ENCODE assay signal across 8 cellular contexts in genomic region chr15:63044077-63044644, GRCh38. TPM values are rescaled to one million over a fixed set of nuclear protein-coding genes. Genes with fewer than 3 reads are reported as not detected.
A peak's percentile ranks its signal among the peaks of the same experiment; 100 is the strongest.
DNase-seq lines count a peak whose midpoint lies in the region; ATAC-seq, FAIRE-seq and TF ChIP-seq lines count a peak whose summit lies in the region.

No MANE protein-coding gene starts in this region.

- WGBS in H1 (ENCODE audit: extremely low coverage in 1 of 2, insufficient coverage in 1 of 2, insufficient read length in 1 of 2, insufficient replicate concordance in 2 of 2, low coverage in 1 of 2, low lambda C conversion rate in 2 of 2, missing lambda C conversion rate in 1 of 2), 2 experiments, result 44% methylated on average over 7 of the region's 7 CpGs; no CpG with 5 or more reads in 1 of the 2 experiments
- 3 to 6% methylated on average over 7 of the region's 7 CpGs for WGBS in aorta, 2 donors

- no peaks in the 10 kb centered on the region for H3K9me3 ChIP-seq in left ventricle myocardium inferior (replicated peaks)
- H3K9me3 ChIP-seq in H1 (ENCODE audit: insufficient read depth in 2 of 2, low read depth in 1 of 2, low read length in 1 of 2), result no peaks in the 10 kb centered on the region
- no peaks in the 10 kb centered on the region for H3K9me3 ChIP-seq in muscle layer of duodenum (ENCODE audit: control insufficient read depth in 1 of 2, low read length in 2 of 2)
- H3K9me3 ChIP-seq in aorta (ENCODE audit: control insufficient read depth, low read length), result no peaks in the 10 kb centered on the region

- peak overlapping the region; percentile 87 to 94 for H3K4me2 ChIP-seq in H1 (ENCODE audit: insufficient read depth in 1 of 2, low read depth in 2 of 2, low read length in 2 of 2)

- H3K9ac ChIP-seq in H1 (replicated peaks in 1 of 4; ENCODE audit: extremely low read depth in 1 of 4, low read depth in 3 of 4, low read length in 3 of 4), result peak overlapping the region in 3 of 4 experiments; percentile 83 to 89 (median 88); a peak in 6 of 7 replicates

- peak overlapping the region; percentile 99 for H3K27ac ChIP-seq in left ventricle myocardium inferior (replicated peaks)
- peak overlapping the region; percentile 20; the same call in 1 of the 2 replicates for H3K27ac ChIP-seq in H1 (ENCODE audit: low read depth, low read length)
- peak overlapping the region; percentile 91 for H3K27ac ChIP-seq in muscle layer of duodenum (ENCODE audit: low read length)
- peak overlapping the region; percentile 74 to 80 for H3K27ac ChIP-seq in aorta (ENCODE audit: low read depth in 1 of 2, low read length in 2 of 2)

- intact Hi-C loops in left ventricle myocardium inferior (cut with micrococcal nuclease) (loop anchor here (10.0 kb wide), 1 partner anchor 199 kb away; no protein-coding TSS in a partner anchor), Right ventricle myocardium superior (cut with DNase I) (loop anchor here (2.0 to 5.0 kb wide), 4 partner anchors 87 to 262 kb away; no protein-coding TSS in a partner anchor), aorta (cut with DNase I) (loop anchor here (2.0 to 10.0 kb wide), 6 partner anchors 102 to 262 kb away; partner anchors contain the start of gene RPS27L (in 1 of the 2))

- no peak for DNase-seq in left ventricle myocardium inferior
- DNase-seq in Right ventricle myocardium superior, result no peak
- DNase-seq in H1 (ENCODE audit: low read depth in 1 of 2, low spot score in 2 of 2), result no peak
- DNase-seq in aorta, result no peak
- no peak for DNase-seq in 8988T
- DNase-seq in NCI-H345 treated with DMSO at 0.1 percent for 48 hours (lab: John Stamatoyannopoulos, UW; ENCODE audit: unreplicated experiment), result no peak
- no peak for DNase-seq in LoVo (ENCODE audit: low spot score)

- H2BK120ac ChIP-seq in H1 (replicated peaks; ENCODE audit: low read depth, low read length), result no peak overlapping the region

- H2BK15ac ChIP-seq in H1 (ENCODE audit: low read length), result peak overlapping the region; percentile 55; the same call in 1 of the 2 replicates

- H3K27me3 ChIP-seq in left ventricle myocardium inferior (ENCODE audit: low read depth) (peaks cover 18% of the 10 kb centered on the region), H1 (replicated peaks in 1 of 4; ENCODE audit: control insufficient read depth in 3 of 4, extremely low read depth in 1 of 4, insufficient read depth in 3 of 4, low read length in 3 of 4) (peaks cover 0 to 3% (median 0%) of the 10 kb centered on the region in 4 experiments; a peak in 2 of 7 replicates), muscle layer of duodenum (ENCODE audit: low read depth, low read length) (peaks cover 7% of the 10 kb centered on the region), aorta (ENCODE audit: control insufficient read depth in 1 of 2, insufficient read depth in 2 of 2, low read length in 1 of 2) (no peaks in the 10 kb centered on the region)

- peak overlapping the region; percentile 1 for H4K91ac ChIP-seq in H1 (replicated peaks; ENCODE audit: insufficient read length, low read length)

- no peak for TF ChIP-seq EP300 in H1 (IDR thresholded peaks at IDR 0.05; ENCODE audit: borderline replicate concordance in 1 of 2, low read depth in 2 of 2, low read length in 2 of 2)

- no peaks in the 10 kb centered on the region for H3K79me1 ChIP-seq in H1 (ENCODE audit: low read depth, low read length)

- POLR2A ChIA-PET in H1 (lab: Charles Lee; ENCODE audit: partially characterized antibody), result interaction anchor here (0.6 to 30.9 kb wide), 36 partner anchors 8 to 302 kb away, joined by 3 to 635 read pairs (median 4); partner anchors contain the start of gene APH1B

- no peak overlapping the region for H2AFZ ChIP-seq in H1 (ENCODE audit: low read length)

- FAIRE-seq in H1 (lab: Jason Lieb, UNC), result no peak

- peak overlapping the region; percentile 79 for H3K18ac ChIP-seq in H1 (ENCODE audit: extremely low read depth, low read length)

- peaks cover 3 to 6% of the 10 kb centered on the region in 2 experiments for H4K20me1 ChIP-seq in H1 (replicated peaks in 1 of 2; ENCODE audit: control insufficient read depth in 1 of 2, insufficient read depth in 2 of 2, low read length in 2 of 2)

- H3K36me3 ChIP-seq in left ventricle myocardium inferior (peaks cover 41% of the 10 kb centered on the region), H1 (ENCODE audit: control insufficient read depth in 2 of 4, insufficient read depth in 4 of 4, low read length in 3 of 4) (peaks cover 8 to 44% (median 15%) of the 10 kb centered on the region in 4 experiments; a peak in 7 of 8 replicates), muscle layer of duodenum (ENCODE audit: control insufficient read depth in 1 of 2, insufficient read depth in 2 of 2, low read length in 2 of 2) (peaks cover 7 to 10% of the 10 kb centered on the region in 2 donors), aorta (ENCODE audit: control insufficient read depth in 1 of 2, insufficient read depth in 2 of 2, low read length in 1 of 2) (peaks cover 0 to 2% of the 10 kb centered on the region in 2 donors)

- H3K4me1 ChIP-seq in left ventricle myocardium inferior (peaks cover 79% of the 10 kb centered on the region), H1 (replicated peaks in 1 of 4; ENCODE audit: control insufficient read depth in 3 of 4, insufficient read depth in 4 of 4, low read length in 3 of 4) (peaks cover 14 to 45% (median 27%) of the 10 kb centered on the region in 4 experiments), muscle layer of duodenum (ENCODE audit: control insufficient read depth in 1 of 2, insufficient read depth in 2 of 2, low read length in 2 of 2) (peaks cover under 1 to 11% of the 10 kb centered on the region in 2 donors), aorta (ENCODE audit: control insufficient read depth in 1 of 2, insufficient read depth in 2 of 2, low read length in 2 of 2) (no peaks in the 10 kb centered on the region)

- CTCF ChIA-PET in H1 (lab: Charles Lee; ENCODE audit: partially characterized antibody), result interaction anchor here (0.8 to 7.1 kb wide), 6 partner anchors 29 to 277 kb away, joined by 3 to 58 read pairs (median 4); no protein-coding TSS in a partner anchor

- peak overlapping the region; percentile 89 for H2BK20ac ChIP-seq in H1 (ENCODE audit: low read length)

- H3K23me2 ChIP-seq in H1 (ENCODE audit: low read depth, low read length), result peaks cover 22% of the 10 kb centered on the region; the same call in 1 of the 2 replicates

- H4K5ac ChIP-seq in H1 (ENCODE audit: insufficient read length, low read depth, low read length), result no peak overlapping the region

- H4K8ac ChIP-seq in H1 (ENCODE audit: extremely low read depth, insufficient read depth, low read length), result no peak overlapping the region

- H3K4ac ChIP-seq in H1 (replicated peaks; ENCODE audit: insufficient read length, low read depth, low read length), result peak overlapping the region; percentile 25

- peak overlapping the region; percentile 18 for H2BK5ac ChIP-seq in H1 (ENCODE audit: low read depth, low read length)

- TF ChIP-seq RAD21 in H1 (IDR thresholded peaks at IDR 0.05 in 1 of 2, conservative IDR thresholded peaks at IDR 0.05 in 1 of 2; ENCODE audit: low read depth in 2 of 2, low read length in 2 of 2), result no peak

- no peak overlapping the region for H3K23ac ChIP-seq in H1 (ENCODE audit: insufficient read length)

- TF ChIP-seq CTCF in left ventricle myocardium inferior (IDR thresholded peaks at IDR 0.05; ENCODE audit: borderline replicate concordance), result no peak
- no peak for TF ChIP-seq CTCF in H1 (IDR thresholded peaks at IDR 0.05; ENCODE audit: control extremely low read depth in 1 of 3, insufficient read depth in 1 of 3, low read depth in 1 of 3, low read length in 3 of 3)

- H3K4me3 ChIP-seq in left ventricle myocardium inferior (peak overlapping the region; percentile 83), H1 (ENCODE audit: extremely low read depth in 1 of 4, insufficient read depth in 2 of 4, low read depth in 3 of 4, low read length in 4 of 4) (peak overlapping the region; percentile 92 to 98 (median 96)), muscle layer of duodenum (ENCODE audit: low read depth in 1 of 2, low read length in 2 of 2) (peak overlapping the region; percentile 72 to 84), aorta (ENCODE audit: low read length in 2 of 2) (peak overlapping the region; percentile 95 to 98)

- TF ChIP-seq POLR2A in H1 (IDR thresholded peaks at IDR 0.05; ENCODE audit: control extremely low read depth in 1 of 2, low read depth in 2 of 2, low read length in 2 of 2), result peak in 1 of 2 experiments; percentile 41; a peak in 1 of 3 replicates

- peaks cover 0 to 25% of the 10 kb centered on the region in 2 experiments; a peak in 3 of 4 replicates for H3K79me2 ChIP-seq in H1 (ENCODE audit: control insufficient read depth in 1 of 2, insufficient read depth in 2 of 2, low read length in 2 of 2)

- ATAC-seq in Right ventricle myocardium superior (ENCODE audit: poor library complexity) (no peak), aorta (ENCODE audit: low FRiP score) (no peak)

- peak overlapping the region; percentile 69; the same call in 1 of the 2 replicates for H2BK12ac ChIP-seq in H1 (ENCODE audit: low read depth, low read length)

- H2AK5ac ChIP-seq in H1 (ENCODE audit: low read depth, low read length), result no peak overlapping the region

- no peak overlapping the region for H3K56ac ChIP-seq in H1 (replicated peaks; ENCODE audit: insufficient read length, low read depth, low read length)

- no peak overlapping the region for H3K14ac ChIP-seq in H1 (ENCODE audit: insufficient read length)

TF ChIP-seq in H1, 55 proteins besides CTCF, POLR2A, EP300 and RAD21:
- peak; percentile 75 for TF ChIP-seq TAF7 (optimal IDR thresholded peaks at IDR 0.05; ENCODE audit: borderline replicate concordance, low read depth, low read length)
- TF ChIP-seq TAF1 (IDR thresholded peaks at IDR 0.05; ENCODE audit: low read depth, low read length), result 0 out of 2 replicates have a peak, but pooled peaks have one; percentile 28
- TF ChIP-seq POLR2AphosphoS5 (IDR thresholded peaks at IDR 0.05; ENCODE audit: low read depth, low read length), result peak; percentile 61
- no peak for TF ChIP-seq YY1 (IDR thresholded peaks at IDR 0.05; ENCODE audit: low read depth, low read length)
- TF ChIP-seq JUND (IDR thresholded peaks at IDR 0.05; ENCODE audit: low read length), result no peak
TF ChIP-seq in H1: peak in this region for 3.

RNA-seq across cellular contexts. Expression of gene TPM1, which starts 1.6 kb away (rescaled TPM):
- total RNA-seq in left ventricle myocardium inferior, result 12,604 TPM
- total RNA-seq in Right ventricle myocardium superior, result 12,703 TPM
- total RNA-seq in H1 (2021; fragmentation: NEBNext Ultra II Directional; extraction: Animal tissue kit (Norgen Biotek cat#: 25700)), result 571 and 579 TPM in 2 replicates
- 246 and 258 TPM in 2 replicates for polyA plus RNA-seq in H1 (2011; rRNA removed)
- 481 TPM for polyA plus RNA-seq in H1 (2011; cell fraction: cytosol; rRNA removed)
- polyA plus RNA-seq in H1 (2011; cell fraction: nucleus; rRNA removed), result 537 TPM
- 409 to 588 TPM (median 457 TPM) in 4 replicates for polyA plus RNA-seq in H1 (2012, experiment 1 of 2)
- 113 TPM for polyA plus RNA-seq in H1 (2012, experiment 2 of 2)
- 292 TPM for polyA plus RNA-seq in H1 (2013, experiment 1 of 2)
- 291 TPM for polyA plus RNA-seq in H1 (2013, experiment 2 of 2)
- 221 and 265 TPM in 2 replicates for polyA minus RNA-seq in H1 (2011; rRNA and poly(A)+ RNA removed)
- 225 TPM for polyA minus RNA-seq in H1 (2011; cell fraction: cytosol; rRNA and poly(A)+ RNA removed)
- polyA minus RNA-seq in H1 (2011; cell fraction: nucleus; rRNA and poly(A)+ RNA removed), result 741 TPM
- 1,000 to 10,000 TPM in 1 of 2 donors, 100 to 1,000 TPM in 1; 861 to 1,497 TPM for total RNA-seq in aorta
- polyA plus RNA-seq in aorta, result 1,000 to 10,000 TPM; 1,109 to 1,230 TPM

Comparison
In these comparisons a context has a peak if more than half of its experiments do, and no peak if none do; other contexts are left out.
1. H3K27ac ChIP-seq: peak in every context shown above with its lines; median percentile 99 in left ventricle myocardium inferior; 91 in muscle layer of duodenum; 77 in aorta; 20 in H1.